ENCODE assay signal across 11 cellular contexts in the genomic region with DNA sequence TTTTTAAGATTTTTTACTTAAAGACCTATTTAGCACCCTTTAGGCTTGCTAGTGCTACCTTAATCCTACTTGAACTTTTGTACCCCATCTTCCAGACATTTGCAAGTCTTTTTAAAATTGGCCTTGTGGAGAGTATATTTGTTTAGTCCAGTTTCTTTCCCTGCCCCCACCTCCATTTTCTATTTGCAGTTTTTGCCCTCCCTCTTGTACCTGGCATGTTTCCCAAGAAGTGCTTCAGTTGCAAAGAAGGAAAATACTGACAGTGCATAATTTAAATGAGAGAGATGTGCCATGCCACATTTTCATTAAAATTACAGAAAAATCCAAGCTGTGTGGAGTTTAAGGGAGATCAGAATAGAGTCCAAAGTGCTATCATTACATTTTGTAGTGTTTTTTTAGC.
"Had no signal": no experiment of that assay in that cellular context is flagged by ENCODE, and none has a peak within 500 bp of the region (broad histone marks: within the 10 kb centered on the region; RNA-seq: fewer than 3 reads in every experiment).

No MANE protein-coding gene starts in this region.

- H3K27me3 ChIP-seq: cardiac muscle cell, upper lobe of left lung had no signal

- H3K4me1 Mint-ChIP-seq: activated naive CD4-positive, alpha-beta T cell treated with anti-CD3 and anti-CD28 coated beads, Interleukin-2, amount 10 ng/mL, durations not matched to agents 7 days and 5 days; stimulated activated naive CD8-positive, alpha-beta T cell treated with anti-CD3 and anti-CD28 coated beads, Interleukin-15, amount 100 ng/mL, for 72 hours had no signal

- H3K36me3 ChIP-seq: cardiac muscle cell, upper lobe of left lung had no signal

- H3K4me3 Mint-ChIP-seq: activated naive CD4-positive, alpha-beta T cell treated with anti-CD3 and anti-CD28 coated beads, Interleukin-2, amount 10 ng/mL, durations not matched to agents 7 days and 5 days; stimulated activated naive CD8-positive, alpha-beta T cell treated with anti-CD3 and anti-CD28 coated beads, Interleukin-15, amount 100 ng/mL, for 72 hours had no signal

- H3K9me3 Mint-ChIP-seq: activated naive CD4-positive, alpha-beta T cell treated with anti-CD3 and anti-CD28 coated beads, Interleukin-2, amount 10 ng/mL, durations not matched to agents 7 days and 5 days had no signal

- DNase-seq: activated CD4-positive, alpha-beta T cell treated with anti-CD3 and anti-CD28 coated beads for 1 hour; activated CD4-positive, alpha-beta T cell treated with anti-CD3 and anti-CD28 coated beads, Interleukin-2, amount 50 U/mL, for 4 hours; activated naive CD4-positive, alpha-beta T cell treated with anti-CD3 and anti-CD28 coated beads, Interleukin-2, amount 10 ng/mL, durations not matched to agents 7 days and 5 days; psoas muscle; stimulated activated CD4-positive, alpha-beta T cell treated with anti-CD3 and anti-CD28 coated beads, Interleukin-1b, Interleukin-23, amount 100 ng/mL, for 48 hours; stimulated activated naive CD8-positive, alpha-beta T cell treated with anti-CD3 and anti-CD28 coated beads, Interleukin-15, amount 100 ng/mL, for 72 hours; upper lobe of left lung had no signal

- H3K4me3 ChIP-seq: cardiac muscle cell, psoas muscle, upper lobe of left lung had no signal

- H3K27me3 Mint-ChIP-seq: activated naive CD4-positive, alpha-beta T cell treated with anti-CD3 and anti-CD28 coated beads, Interleukin-2, amount 10 ng/mL, durations not matched to agents 7 days and 5 days; stimulated activated naive CD8-positive, alpha-beta T cell treated with anti-CD3 and anti-CD28 coated beads, Interleukin-15, amount 100 ng/mL, for 72 hours had no signal

- H3K36me3 Mint-ChIP-seq: activated naive CD4-positive, alpha-beta T cell treated with anti-CD3 and anti-CD28 coated beads, Interleukin-2, amount 10 ng/mL, durations not matched to agents 7 days and 5 days had no signal

- ATAC-seq: esophagus mucosa; psoas muscle; sciatic nerve; stimulated activated naive CD8-positive, alpha-beta T cell treated with anti-CD3 and anti-CD28 coated beads, Interleukin-15, amount 100 ng/mL, for 72 hours had no signal

- H3K27ac ChIP-seq: cardiac muscle cell, psoas muscle, upper lobe of left lung, VCaP had no signal

- H3K4me1 ChIP-seq: psoas muscle had no signal

- H3K9me3 ChIP-seq: psoas muscle, upper lobe of left lung had no signal
